ENCODE assay signal across 1 cellular context in the genomic region with DNA sequence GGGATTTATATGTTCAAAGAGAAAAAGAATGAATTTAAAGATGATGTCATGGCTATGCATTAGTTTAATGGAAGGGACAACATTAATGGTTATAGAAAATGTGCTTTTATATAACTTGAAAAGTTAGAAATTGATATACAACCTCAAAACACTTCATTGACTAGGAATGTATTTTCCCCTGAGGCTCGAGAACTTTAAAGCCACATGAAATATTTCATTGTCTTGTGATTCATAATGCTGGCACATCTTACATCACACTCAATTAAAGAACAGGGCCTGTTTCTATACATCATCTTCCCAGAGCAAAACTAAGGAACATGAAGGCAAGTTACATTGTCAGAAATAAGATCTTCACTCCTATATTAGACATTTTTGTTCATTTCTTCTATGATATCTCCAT.
TF ChIP-seq lines count a peak whose summit lies in the region.

No MANE protein-coding gene starts in this region.

TF ChIP-seq in IMR-90, 13 proteins besides CTCF, POLR2A, EP300 and RAD21:
- TF ChIP-seq, protein P1, sequence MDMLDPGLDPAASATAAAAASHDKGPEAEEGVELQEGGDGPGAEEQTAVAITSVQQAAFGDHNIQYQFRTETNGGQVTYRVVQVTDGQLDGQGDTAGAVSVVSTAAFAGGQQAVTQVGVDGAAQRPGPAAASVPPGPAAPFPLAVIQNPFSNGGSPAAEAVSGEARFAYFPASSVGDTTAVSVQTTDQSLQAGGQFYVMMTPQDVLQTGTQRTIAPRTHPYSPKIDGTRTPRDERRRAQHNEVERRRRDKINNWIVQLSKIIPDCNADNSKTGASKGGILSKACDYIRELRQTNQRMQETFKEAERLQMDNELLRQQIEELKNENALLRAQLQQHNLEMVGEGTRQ (IDR thresholded peaks at IDR 0.05; ENCODE audit: low read depth, low read length): no peak
- TF ChIP-seq, protein P2, sequence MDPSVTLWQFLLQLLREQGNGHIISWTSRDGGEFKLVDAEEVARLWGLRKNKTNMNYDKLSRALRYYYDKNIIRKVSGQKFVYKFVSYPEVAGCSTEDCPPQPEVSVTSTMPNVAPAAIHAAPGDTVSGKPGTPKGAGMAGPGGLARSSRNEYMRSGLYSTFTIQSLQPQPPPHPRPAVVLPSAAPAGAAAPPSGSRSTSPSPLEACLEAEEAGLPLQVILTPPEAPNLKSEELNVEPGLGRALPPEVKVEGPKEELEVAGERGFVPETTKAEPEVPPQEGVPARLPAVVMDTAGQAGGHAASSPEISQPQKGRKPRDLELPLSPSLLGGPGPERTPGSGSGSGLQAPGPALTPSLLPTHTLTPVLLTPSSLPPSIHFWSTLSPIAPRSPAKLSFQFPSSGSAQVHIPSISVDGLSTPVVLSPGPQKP (IDR thresholded peaks at IDR 0.05; ENCODE audit: borderline replicate concordance, low read depth, low read length): no peak
- TF ChIP-seq CEBPB (IDR thresholded peaks at IDR 0.05; ENCODE audit: low read depth, low read length): peak; percentile 47; the same call in 1 of the 2 replicates
- no peak for TF ChIP-seq MAZ (IDR thresholded peaks at IDR 0.05; ENCODE audit: borderline replicate concordance, low read depth, low read length)
- no peak for TF ChIP-seq BHLHE40 (IDR thresholded peaks at IDR 0.05; ENCODE audit: low read depth, low read length)
- no peak for TF ChIP-seq RCOR1 (IDR thresholded peaks at IDR 0.05; ENCODE audit: insufficient replicate concordance, low read length)
- no peak for TF ChIP-seq NFE2L2 (IDR thresholded peaks at IDR 0.05; ENCODE audit: low read depth, low read length)
- no peak for TF ChIP-seq MAFK (IDR thresholded peaks at IDR 0.05; ENCODE audit: low read depth, low read length)
- TF ChIP-seq MXI1 (IDR thresholded peaks at IDR 0.05; ENCODE audit: borderline replicate concordance, low read depth, low read length): no peak
- TF ChIP-seq SMC3 (IDR thresholded peaks at IDR 0.05; ENCODE audit: low read depth, low read length): no peak
- TF ChIP-seq CHD1 (IDR thresholded peaks at IDR 0.05; ENCODE audit: low read depth, low read length): no peak
- no peak for TF ChIP-seq RFX5 (IDR thresholded peaks at IDR 0.05; ENCODE audit: low read depth, low read length)
- peak; percentile 52 for TF ChIP-seq FOS (IDR thresholded peaks at IDR 0.05; ENCODE audit: low read depth, low read length)
